1 cellular context compared by ENCODE assay signal in genomic region chr16:75578212-75578611, GRCh38.
TF ChIP-seq lines count a peak whose summit lies in the region.

No MANE protein-coding gene starts in this region.

TF ChIP-seq in K562, 482 proteins besides CTCF, POLR2A, EP300 and RAD21 (continued from another document and continues in another):
- TF ChIP-seq CUX1 (CRISPR knock-in tag; IDR thresholded peaks at IDR 0.05) (no peak), RAD51 (IDR thresholded peaks at IDR 0.05; ENCODE audit: borderline replicate concordance, low read depth) (no peak), TAF1 (IDR thresholded peaks at IDR 0.05; ENCODE audit: control insufficient read depth, extremely low read depth, insufficient read depth, low read length, severe bottlenecking) (no peak), TCF3 (CRISPR knock-in tag; IDR thresholded peaks at IDR 0.05) (peak; percentile 74), KLF6 (CRISPR knock-in tag; IDR thresholded peaks at IDR 0.05; ENCODE audit: borderline replicate concordance) (no peak), MYNN (IDR thresholded peaks at IDR 0.05) (no peak), MYNN (CRISPR knock-in tag; IDR thresholded peaks at IDR 0.05) (no peak), JUND (IDR thresholded peaks at IDR 0.05; ENCODE audit: borderline replicate concordance, low read depth, low read length) (0 out of 2 replicates have a peak, but pooled peaks have one; percentile 6), JUND (tag; IDR thresholded peaks at IDR 0.05; ENCODE audit: borderline replicate concordance, low read depth, low read length) (no peak), NCOA1 (IDR thresholded peaks at IDR 0.05; ENCODE audit: low read depth) (peak; percentile 79), E2F1 (CRISPR knock-in tag; IDR thresholded peaks at IDR 0.05) (no peak), HMG20B (CRISPR knock-in tag; IDR thresholded peaks at IDR 0.05) (no peak), CEBPB (tag; IDR thresholded peaks at IDR 0.05) (peak; percentile 75), SRSF7 (optimal IDR thresholded peaks at IDR 0.05; ENCODE audit: low read depth, low read length) (no peak), CBFA2T2 (conservative IDR thresholded peaks at IDR 0.05) (peak; percentile 80), RFX1 (IDR thresholded peaks at IDR 0.05) (no peak), MYC (IDR thresholded peaks at IDR 0.05; ENCODE audit: low read depth, low read length) (peak; percentile 33; the same call in 1 of the 2 replicates), MYC (CRISPR knock-in tag; IDR thresholded peaks at IDR 0.05; ENCODE audit: borderline replicate concordance, low read depth) (no peak), MAFF (IDR thresholded peaks at IDR 0.05; ENCODE audit: low read length) (no peak), U2AF1 (optimal IDR thresholded peaks at IDR 0.05; ENCODE audit: low read depth, low read length) (no peak), POLR3G (IDR thresholded peaks at IDR 0.05; ENCODE audit: extremely low read depth, insufficient read length, insufficient replicate concordance) (no peak), ZFP36 (IDR thresholded peaks at IDR 0.05; ENCODE audit: low read depth, low read length, partially characterized antibody) (no peak), IFI16 (CRISPR knock-in tag; IDR thresholded peaks at IDR 0.05) (no peak), RBBP5 (IDR thresholded peaks at IDR 0.05; ENCODE audit: borderline replicate concordance, insufficient read depth, low read length, poor library complexity, severe bottlenecking) (no peak), ZC3H11A (IDR thresholded peaks at IDR 0.05; ENCODE audit: low read depth, low read length) (no peak), ARID2 (IDR thresholded peaks at IDR 0.05) (no peak), ZZZ3 (IDR thresholded peaks at IDR 0.05) (no peak), ZBTB8A (IDR thresholded peaks at IDR 0.05; ENCODE audit: partially characterized antibody) (no peak)
- TF ChIP-seq, protein P1, sequence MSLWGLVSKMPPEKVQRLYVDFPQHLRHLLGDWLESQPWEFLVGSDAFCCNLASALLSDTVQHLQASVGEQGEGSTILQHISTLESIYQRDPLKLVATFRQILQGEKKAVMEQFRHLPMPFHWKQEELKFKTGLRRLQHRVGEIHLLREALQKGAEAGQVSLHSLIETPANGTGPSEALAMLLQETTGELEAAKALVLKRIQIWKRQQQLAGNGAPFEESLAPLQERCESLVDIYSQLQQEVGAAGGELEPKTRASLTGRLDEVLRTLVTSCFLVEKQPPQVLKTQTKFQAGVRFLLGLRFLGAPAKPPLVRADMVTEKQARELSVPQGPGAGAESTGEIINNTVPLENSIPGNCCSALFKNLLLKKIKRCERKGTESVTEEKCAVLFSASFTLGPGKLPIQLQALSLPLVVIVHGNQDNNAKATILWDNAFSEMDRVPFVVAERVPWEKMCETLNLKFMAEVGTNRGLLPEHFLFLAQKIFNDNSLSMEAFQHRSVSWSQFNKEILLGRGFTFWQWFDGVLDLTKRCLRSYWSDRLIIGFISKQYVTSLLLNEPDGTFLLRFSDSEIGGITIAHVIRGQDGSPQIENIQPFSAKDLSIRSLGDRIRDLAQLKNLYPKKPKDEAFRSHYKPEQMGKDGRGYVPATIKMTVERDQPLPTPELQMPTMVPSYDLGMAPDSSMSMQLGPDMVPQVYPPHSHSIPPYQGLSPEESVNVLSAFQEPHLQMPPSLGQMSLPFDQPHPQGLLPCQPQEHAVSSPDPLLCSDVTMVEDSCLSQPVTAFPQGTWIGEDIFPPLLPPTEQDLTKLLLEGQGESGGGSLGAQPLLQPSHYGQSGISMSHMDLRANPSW (CRISPR knock-in tag; IDR thresholded peaks at IDR 0.05): no peak
- TF ChIP-seq, protein P2, sequence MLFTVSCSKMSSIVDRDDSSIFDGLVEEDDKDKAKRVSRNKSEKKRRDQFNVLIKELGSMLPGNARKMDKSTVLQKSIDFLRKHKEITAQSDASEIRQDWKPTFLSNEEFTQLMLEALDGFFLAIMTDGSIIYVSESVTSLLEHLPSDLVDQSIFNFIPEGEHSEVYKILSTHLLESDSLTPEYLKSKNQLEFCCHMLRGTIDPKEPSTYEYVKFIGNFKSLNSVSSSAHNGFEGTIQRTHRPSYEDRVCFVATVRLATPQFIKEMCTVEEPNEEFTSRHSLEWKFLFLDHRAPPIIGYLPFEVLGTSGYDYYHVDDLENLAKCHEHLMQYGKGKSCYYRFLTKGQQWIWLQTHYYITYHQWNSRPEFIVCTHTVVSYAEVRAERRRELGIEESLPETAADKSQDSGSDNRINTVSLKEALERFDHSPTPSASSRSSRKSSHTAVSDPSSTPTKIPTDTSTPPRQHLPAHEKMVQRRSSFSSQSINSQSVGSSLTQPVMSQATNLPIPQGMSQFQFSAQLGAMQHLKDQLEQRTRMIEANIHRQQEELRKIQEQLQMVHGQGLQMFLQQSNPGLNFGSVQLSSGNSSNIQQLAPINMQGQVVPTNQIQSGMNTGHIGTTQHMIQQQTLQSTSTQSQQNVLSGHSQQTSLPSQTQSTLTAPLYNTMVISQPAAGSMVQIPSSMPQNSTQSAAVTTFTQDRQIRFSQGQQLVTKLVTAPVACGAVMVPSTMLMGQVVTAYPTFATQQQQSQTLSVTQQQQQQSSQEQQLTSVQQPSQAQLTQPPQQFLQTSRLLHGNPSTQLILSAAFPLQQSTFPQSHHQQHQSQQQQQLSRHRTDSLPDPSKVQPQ (CRISPR knock-in tag; IDR thresholded peaks at IDR 0.05; ENCODE audit: borderline replicate concordance): no peak
- TF ChIP-seq, protein P3, sequence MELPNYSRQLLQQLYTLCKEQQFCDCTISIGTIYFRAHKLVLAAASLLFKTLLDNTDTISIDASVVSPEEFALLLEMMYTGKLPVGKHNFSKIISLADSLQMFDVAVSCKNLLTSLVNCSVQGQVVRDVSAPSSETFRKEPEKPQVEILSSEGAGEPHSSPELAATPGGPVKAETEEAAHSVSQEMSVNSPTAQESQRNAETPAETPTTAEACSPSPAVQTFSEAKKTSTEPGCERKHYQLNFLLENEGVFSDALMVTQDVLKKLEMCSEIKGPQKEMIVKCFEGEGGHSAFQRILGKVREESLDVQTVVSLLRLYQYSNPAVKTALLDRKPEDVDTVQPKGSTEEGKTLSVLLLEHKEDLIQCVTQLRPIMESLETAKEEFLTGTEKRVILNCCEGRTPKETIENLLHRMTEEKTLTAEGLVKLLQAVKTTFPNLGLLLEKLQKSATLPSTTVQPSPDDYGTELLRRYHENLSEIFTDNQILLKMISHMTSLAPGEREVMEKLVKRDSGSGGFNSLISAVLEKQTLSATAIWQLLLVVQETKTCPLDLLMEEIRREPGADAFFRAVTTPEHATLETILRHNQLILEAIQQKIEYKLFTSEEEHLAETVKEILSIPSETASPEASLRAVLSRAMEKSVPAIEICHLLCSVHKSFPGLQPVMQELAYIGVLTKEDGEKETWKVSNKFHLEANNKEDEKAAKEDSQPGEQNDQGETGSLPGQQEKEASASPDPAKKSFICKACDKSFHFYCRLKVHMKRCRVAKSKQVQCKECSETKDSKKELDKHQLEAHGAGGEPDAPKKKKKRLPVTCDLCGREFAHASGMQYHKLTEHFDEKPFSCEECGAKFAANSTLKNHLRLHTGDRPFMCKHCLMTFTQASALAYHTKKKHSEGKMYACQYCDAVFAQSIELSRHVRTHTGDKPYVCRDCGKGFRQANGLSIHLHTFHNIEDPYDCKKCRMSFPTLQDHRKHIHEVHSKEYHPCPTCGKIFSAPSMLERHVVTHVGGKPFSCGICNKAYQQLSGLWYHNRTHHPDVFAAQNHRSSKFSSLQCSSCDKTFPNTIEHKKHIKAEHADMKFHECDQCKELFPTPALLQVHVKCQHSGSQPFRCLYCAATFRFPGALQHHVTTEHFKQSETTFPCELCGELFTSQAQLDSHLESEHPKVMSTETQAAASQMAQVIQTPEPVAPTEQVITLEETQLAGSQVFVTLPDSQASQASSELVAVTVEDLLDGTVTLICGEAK (IDR thresholded peaks at IDR 0.05): no peak
- TF ChIP-seq, protein P3 (CRISPR knock-in tag; IDR thresholded peaks at IDR 0.05): no peak
- TF ChIP-seq, protein P4, sequence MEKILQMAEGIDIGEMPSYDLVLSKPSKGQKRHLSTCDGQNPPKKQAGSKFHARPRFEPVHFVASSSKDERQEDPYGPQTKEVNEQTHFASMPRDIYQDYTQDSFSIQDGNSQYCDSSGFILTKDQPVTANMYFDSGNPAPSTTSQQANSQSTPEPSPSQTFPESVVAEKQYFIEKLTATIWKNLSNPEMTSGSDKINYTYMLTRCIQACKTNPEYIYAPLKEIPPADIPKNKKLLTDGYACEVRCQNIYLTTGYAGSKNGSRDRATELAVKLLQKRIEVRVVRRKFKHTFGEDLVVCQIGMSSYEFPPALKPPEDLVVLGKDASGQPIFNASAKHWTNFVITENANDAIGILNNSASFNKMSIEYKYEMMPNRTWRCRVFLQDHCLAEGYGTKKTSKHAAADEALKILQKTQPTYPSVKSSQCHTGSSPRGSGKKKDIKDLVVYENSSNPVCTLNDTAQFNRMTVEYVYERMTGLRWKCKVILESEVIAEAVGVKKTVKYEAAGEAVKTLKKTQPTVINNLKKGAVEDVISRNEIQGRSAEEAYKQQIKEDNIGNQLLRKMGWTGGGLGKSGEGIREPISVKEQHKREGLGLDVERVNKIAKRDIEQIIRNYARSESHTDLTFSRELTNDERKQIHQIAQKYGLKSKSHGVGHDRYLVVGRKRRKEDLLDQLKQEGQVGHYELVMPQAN (IDR thresholded peaks at IDR 0.05; ENCODE audit: borderline replicate concordance): no peak
